ENCODE assay signal across 1 cellular context in genomic region chr1:231062500-231063270, GRCh38.
A peak's percentile ranks its signal among the peaks of the same experiment; 100 is the strongest.
TF ChIP-seq lines count a peak whose summit lies in the region.

No MANE protein-coding gene starts in this region.

TF ChIP-seq in K562, 482 proteins besides CTCF, POLR2A, EP300 and RAD21 (continued from another document):
- TF ChIP-seq ZBTB33 (CRISPR knock-in tag; IDR thresholded peaks at IDR 0.05) = 0 out of 2 replicates have a peak, but pooled peaks have one; percentile 30
- TF ChIP-seq ATF7 (IDR thresholded peaks at IDR 0.05) = peak; percentile 89
- TF ChIP-seq CREM (IDR thresholded peaks at IDR 0.05; ENCODE audit: low read depth) = 0 out of 2 replicates have a peak, but pooled peaks have one; percentile 10
- TF ChIP-seq TARDBP (IDR thresholded peaks at IDR 0.05) = no peak
- TF ChIP-seq JUND (IDR thresholded peaks at IDR 0.05; ENCODE audit: borderline replicate concordance, low read depth, low read length) = peak; percentile 40; the same call in 1 of the 2 replicates
- TF ChIP-seq JUND (tag; IDR thresholded peaks at IDR 0.05; ENCODE audit: borderline replicate concordance, low read depth, low read length) = peak; percentile 53; the same call in 1 of the 3 replicates
- TF ChIP-seq HOXB6 (CRISPR knock-in tag; IDR thresholded peaks at IDR 0.05; ENCODE audit: borderline replicate concordance) = no peak
- peak; percentile 34; the same call in 1 of the 2 replicates for TF ChIP-seq TFE3 (CRISPR knock-in tag; IDR thresholded peaks at IDR 0.05)
- peak; percentile 61; the same call in 1 of the 2 replicates for TF ChIP-seq ATF3 (IDR thresholded peaks at IDR 0.05)
- TF ChIP-seq ATF3 (CRISPR knock-in tag; conservative IDR thresholded peaks at IDR 0.05) = no peak
- TF ChIP-seq MLX (CRISPR knock-in tag; conservative IDR thresholded peaks at IDR 0.05) = no peak
- no peak for TF ChIP-seq MAX (CRISPR knock-in tag; IDR thresholded peaks at IDR 0.05)
TF ChIP-seq in K562: peak in this region for 6.
